In the genomic region with DNA sequence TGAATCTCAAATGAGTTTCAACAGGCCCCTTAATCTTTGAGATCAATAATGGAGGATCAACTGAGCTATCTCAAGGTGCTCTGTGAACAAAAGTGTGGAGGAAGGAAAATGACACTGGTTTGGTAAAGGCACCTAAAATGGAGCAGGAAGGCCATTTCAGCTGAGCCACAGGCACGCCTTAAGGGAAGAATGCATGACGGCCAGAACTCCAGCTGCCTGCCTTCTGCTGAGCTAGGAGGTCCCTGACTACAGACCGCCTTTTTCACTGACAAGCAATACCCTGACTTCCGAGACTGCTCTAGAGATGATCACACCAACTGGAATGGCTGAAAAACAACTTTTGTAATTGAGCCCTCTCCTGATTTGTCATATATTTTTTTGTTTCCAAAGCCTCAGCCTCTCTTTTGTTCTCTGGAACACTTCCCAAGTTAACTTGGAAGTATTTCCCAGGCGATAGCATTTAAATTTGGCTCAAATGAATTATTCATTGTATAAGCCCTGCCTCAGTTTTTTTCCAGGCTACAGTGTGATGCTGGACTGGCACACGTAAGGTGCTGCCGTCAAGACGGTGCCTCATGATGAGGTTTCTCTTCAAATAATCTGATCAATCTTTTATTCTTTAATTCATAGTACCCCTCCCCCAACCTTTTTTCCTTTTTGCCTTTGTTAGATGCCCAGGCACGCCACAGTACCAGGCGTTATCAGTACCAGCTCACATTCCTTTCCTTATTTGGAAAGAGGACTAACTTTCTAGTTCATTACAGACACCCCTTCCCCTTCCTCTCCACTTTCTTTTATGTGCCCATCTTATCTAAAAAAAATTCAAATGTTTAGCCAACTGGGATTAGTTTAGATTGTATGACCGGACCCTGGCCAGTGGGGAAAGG, we compare ENCODE assay signal across 7 cellular contexts.
DNase-seq lines count a peak whose midpoint lies in the region; ATAC-seq, FAIRE-seq and TF ChIP-seq lines count a peak whose summit lies in the region.
"Not testable (repeated sequence)": the region's sequence is repeated elsewhere in the genome, so short reads cannot be mapped to it uniquely, and the experiment has no call there.

No MANE protein-coding gene starts in this region.

- not testable (repeated sequence) for H3K14ac ChIP-seq in H9 (ENCODE audit: insufficient read depth, low read length)

- H3K9me3 Mint-ChIP-seq in H9; natural killer cell treated with Interleukin-12 subunit alpha and Interleukin-12 subunit beta and Interleukin-15 and Interleukin-18, amount 100 ng/mL, for 72 hours: not testable (repeated sequence)

- H3K36me3 ChIP-seq in keratinocyte (ENCODE audit: control insufficient read depth in 2 of 2, extremely low read depth in 1 of 2, insufficient read depth in 2 of 2, low read length in 2 of 2); sigmoid colon: not testable (repeated sequence)

- H3K9me1 ChIP-seq in keratinocyte (ENCODE audit: control insufficient read depth, extremely low read depth, insufficient read depth, low read length) = not testable (repeated sequence)

- not testable (repeated sequence) for H4K91ac ChIP-seq in H9 (ENCODE audit: insufficient read length, low read depth, low read length)

- not testable (repeated sequence) for H2BK12ac ChIP-seq in H9 (ENCODE audit: insufficient read length, low read depth, low read length)

- H2BK20ac ChIP-seq in H9 (ENCODE audit: low read depth, low read length, poor library complexity, severe bottlenecking) = not testable (repeated sequence)

- DNase-seq in H9 (peak; percentile 47), SW480 (ENCODE audit: low spot score) (peak; percentile 43), choroid plexus epithelial cell (ENCODE audit: low read depth) (peak; percentile 65), foreskin fibroblast (peak; percentile 12 to 45), keratinocyte (ENCODE audit: low read depth, low spot score) (peak; percentile 2), sigmoid colon (peak; percentile 56)
- DNase-seq in natural killer cell treated with Interleukin-12 subunit alpha and Interleukin-12 subunit beta and Interleukin-15 and Interleukin-18, amount 100 ng/mL, for 72 hours (ENCODE audit: low spot score) = peak; percentile 15

- not testable (repeated sequence) for H2BK15ac ChIP-seq in H9 (ENCODE audit: low read depth, low read length)

- not testable (repeated sequence) for H4K20me1 ChIP-seq in H9 (ENCODE audit: control insufficient read depth, insufficient read depth, insufficient read length); keratinocyte (ENCODE audit: control insufficient read depth, extremely low read depth, insufficient read depth, low read length)

- H3K27me3 ChIP-seq in H9 (ENCODE audit: insufficient read depth, low read length); keratinocyte (ENCODE audit: control insufficient read depth, extremely low read depth, insufficient read depth, low read length); sigmoid colon: not testable (repeated sequence)

- H3K79me1 ChIP-seq in H9 (ENCODE audit: insufficient read depth, low read depth, low read length, poor library complexity, severe bottlenecking) = not testable (repeated sequence)

- not testable (repeated sequence) for H4K5ac ChIP-seq in H9 (ENCODE audit: insufficient read length, low read depth, low read length)

- H3K36me3 Mint-ChIP-seq in H9 (ENCODE audit: insufficient read depth in 1 of 3, low read depth in 3 of 3); natural killer cell treated with Interleukin-12 subunit alpha and Interleukin-12 subunit beta and Interleukin-15 and Interleukin-18, amount 100 ng/mL, for 72 hours: not testable (repeated sequence)

- not testable (repeated sequence) for H3K23ac ChIP-seq in H9 (ENCODE audit: insufficient read length, low read depth, low read length)

- not testable (repeated sequence) for H2AFZ ChIP-seq in H9 (ENCODE audit: low read length)
- H2AFZ ChIP-seq in keratinocyte (ENCODE audit: control insufficient read depth, low read length) = peak overlapping the region; percentile 42

- TF ChIP-seq EP300 in sigmoid colon (IDR thresholded peaks at IDR 0.05) = not testable (repeated sequence)

- not testable (repeated sequence) for H2AK5ac ChIP-seq in H9 (ENCODE audit: insufficient read length, low read length)

- H3K4me1 Mint-ChIP-seq in H9; natural killer cell treated with Interleukin-12 subunit alpha and Interleukin-12 subunit beta and Interleukin-15 and Interleukin-18, amount 100 ng/mL, for 72 hours (ENCODE audit: low read depth in 2 of 2): not testable (repeated sequence)

- not testable (repeated sequence) for H3K4me1 ChIP-seq in H9 (ENCODE audit: insufficient read depth, low read length); keratinocyte (ENCODE audit: control insufficient read depth, extremely low read depth, insufficient read depth, low read length); sigmoid colon

- H3K4me2 ChIP-seq in H9 (ENCODE audit: insufficient read depth, insufficient read length, low read length) = not testable (repeated sequence)
- peak overlapping the region; percentile 22 for H3K4me2 ChIP-seq in keratinocyte (ENCODE audit: control insufficient read depth, extremely low read depth, insufficient read depth, low read depth, low read length)

- H3K79me2 ChIP-seq in H9 (ENCODE audit: insufficient read depth, low read length); keratinocyte (ENCODE audit: control insufficient read depth, insufficient read depth, low read length): not testable (repeated sequence)

- not testable (repeated sequence) for H3K56ac ChIP-seq in H9 (ENCODE audit: insufficient read length, low read depth, low read length)

- not testable (repeated sequence) for TF ChIP-seq CTCF in H9 (conservative IDR thresholded peaks at IDR 0.05); choroid plexus epithelial cell (conservative IDR thresholded peaks at IDR 0.05; ENCODE audit: low read depth, low read length); foreskin fibroblast (IDR thresholded peaks at IDR 0.05; ENCODE audit: low read depth, low read length); keratinocyte (optimal IDR thresholded peaks at IDR 0.05 in 1 of 3, IDR thresholded peaks at IDR 0.05 in 1 of 3, conservative IDR thresholded peaks at IDR 0.05 in 1 of 3; ENCODE audit: extremely low read depth in 1 of 3, insufficient read depth in 2 of 3, low read length in 3 of 3); sigmoid colon (IDR thresholded peaks at IDR 0.05)

- not testable (repeated sequence) for H3K23me2 ChIP-seq in H9 (ENCODE audit: insufficient read length, low read depth, low read length, poor library complexity, severe bottlenecking)

- H2BK120ac ChIP-seq in H9 (ENCODE audit: low read depth, low read length, poor library complexity, severe bottlenecking) = not testable (repeated sequence)

- not testable (repeated sequence) for H3K9ac ChIP-seq in H9 (ENCODE audit: extremely low read depth, insufficient read length, low read length); keratinocyte (ENCODE audit: control insufficient read depth, extremely low read depth, insufficient read depth, low read length)

- H3K18ac ChIP-seq in H9 (ENCODE audit: insufficient read length, low read depth, low read length) = not testable (repeated sequence)

- H3K27ac Mint-ChIP-seq in H9 = 0 out of 7 replicates have a peak overlapping the region, but pooled peaks of 1 of the 3 experiments have one; percentile 72
- H3K27ac Mint-ChIP-seq in natural killer cell treated with Interleukin-12 subunit alpha and Interleukin-12 subunit beta and Interleukin-15 and Interleukin-18, amount 100 ng/mL, for 72 hours = not testable (repeated sequence)

- TF ChIP-seq POLR2A in sigmoid colon (IDR thresholded peaks at IDR 0.05) = not testable (repeated sequence)

- not testable (repeated sequence) for H4K8ac ChIP-seq in H9 (replicated peaks; ENCODE audit: insufficient read length, low read depth, low read length)

- peak; percentile 77 for FAIRE-seq in keratinocyte (lab: Jason Lieb, UNC)

- H3K4me3 ChIP-seq in choroid plexus epithelial cell (ENCODE audit: low read depth, low read length); foreskin fibroblast (ENCODE audit: low read depth in 1 of 2, low read length in 2 of 2); keratinocyte (ENCODE audit: control insufficient read depth in 2 of 3, extremely low read depth in 1 of 3, insufficient read depth in 2 of 3, low read depth in 1 of 3, low read length in 3 of 3); sigmoid colon: not testable (repeated sequence)

- not testable (repeated sequence) for H3T11ph ChIP-seq in H9 (ENCODE audit: low read length)

- not testable (repeated sequence) for H2BK5ac ChIP-seq in H9 (ENCODE audit: insufficient read length, low read length)

- ATAC-seq in natural killer cell treated with Interleukin-12 subunit alpha and Interleukin-12 subunit beta and Interleukin-15 and Interleukin-18, amount 100 ng/mL, for 72 hours = not testable (repeated sequence)

- H3K27me3 Mint-ChIP-seq in H9 (ENCODE audit: low read depth); natural killer cell treated with Interleukin-12 subunit alpha and Interleukin-12 subunit beta and Interleukin-15 and Interleukin-18, amount 100 ng/mL, for 72 hours: not testable (repeated sequence)

- H3K4ac ChIP-seq in H9 (ENCODE audit: low read depth, low read length) = not testable (repeated sequence)

- dilution Hi-C loops in keratinocyte (cut with MboI; ENCODE audit: extremely low pct_ligation_motif_present, low sequenced_read_pairs) = not testable (repeated sequence)

- H3K27ac ChIP-seq in H9 (ENCODE audit: insufficient read length, low read depth, low read length) = not testable (repeated sequence)
- H3K27ac ChIP-seq in keratinocyte (ENCODE audit: control insufficient read depth, insufficient read depth, low read length) (peak overlapping the region; percentile 31), sigmoid colon (peak overlapping the region in 2 of 4 donors; percentile 22 to 55)

- WGBS in H9 (ENCODE audit: extremely low coverage, insufficient read length, low lambda C conversion rate) = no CpG with 5 or more reads among the region's 11 CpGs
- 44 to 60% methylated on average over 3 of the region's 11 CpGs for WGBS in sigmoid colon, 2 donors

- intact Hi-C loops in sigmoid colon (cut with DNase I) = not testable (repeated sequence)

- H3K4me3 Mint-ChIP-seq in H9; natural killer cell treated with Interleukin-12 subunit alpha and Interleukin-12 subunit beta and Interleukin-15 and Interleukin-18, amount 100 ng/mL, for 72 hours: not testable (repeated sequence)

- not testable (repeated sequence) for H3K9me3 ChIP-seq in H9 (ENCODE audit: control insufficient read depth, low read depth, low read length); keratinocyte (ENCODE audit: control insufficient read depth, low read depth, low read length); sigmoid colon

Comparison
In these comparisons a context has a peak if more than half of its experiments do, and no peak if none do; other contexts are left out.
1. DNase-seq: peak in every context shown above with its lines; median percentile 65 in choroid plexus epithelial cell; 56 in sigmoid colon; 47 in H9; 43 in SW480; 28 in foreskin fibroblast; 15 in natural killer cell treated with Interleukin-12 subunit alpha and Interleukin-12 subunit beta and Interleukin-15 and Interleukin-18, amount 100 ng/mL, for 72 hours; 2 in keratinocyte.